Comparison of ENCODE assay signal across 22 cellular contexts in genomic region chr14:100088226-100088625, GRCh38. TPM values are rescaled to one million over a fixed set of nuclear protein-coding genes. Genes with fewer than 3 reads are reported as not detected.
DNase-seq lines count a peak whose midpoint lies in the region; ATAC-seq and TF ChIP-seq lines count a peak whose summit lies in the region.
"Had no signal": no experiment of that assay in that cellular context is flagged by ENCODE, and none has a peak within 500 bp of the region (broad histone marks: within the 10 kb centered on the region; RNA-seq: fewer than 3 reads in every experiment).

No MANE protein-coding gene starts in this region.

- H3K9me3 Mint-ChIP-seq in activated naive CD4-positive, alpha-beta T cell treated with anti-CD3 and anti-CD28 coated beads for 36 hours = no peaks in the 10 kb centered on the region
- H3K9me3 Mint-ChIP-seq in activated naive CD8-positive, alpha-beta T cell treated with anti-CD3 and anti-CD28 coated beads for 36 hours = peaks cover 5% of the 10 kb centered on the region
- no peaks in the 10 kb centered on the region for H3K9me3 Mint-ChIP-seq in stimulated activated memory B cell treated with anti-CD40 and anti-IgM and Interleukin-4, amounts not matched to agents 10 μg/mL and 1 μg/mL and 100 μg/mL, for 72 hours
- H3K9me3 Mint-ChIP-seq: dendritic cell treated with granulocyte-macrophage colony-stimulating factor and Interleukin-4, amounts not matched to agents 40 ng/mL and 50 ng/mL, for 4 days; naive B cell had no signal

- DNase-seq in activated naive CD4-positive, alpha-beta T cell treated with anti-CD3 and anti-CD28 coated beads for 36 hours = peak; percentile 64
- DNase-seq in activated naive CD4-positive, alpha-beta T cell treated with anti-CD3 and anti-CD28 coated beads, Interleukin-2, amount 50 U/mL, for 16 hours = no peak
- no peak for DNase-seq in activated naive CD8-positive, alpha-beta T cell treated with anti-CD3 and anti-CD28 coated beads for 36 hours
- DNase-seq in NCI-H187 treated with DMSO at 0.1 percent for 48 hours (lab: John Stamatoyannopoulos, UW) (no peak), gastrocnemius medialis (no peak)
- DNase-seq: aorta; hypothalamus; left ventricle myocardium inferior; naive B cell; NCI-H1092 treated with DMSO at 0.1 percent for 48 hours; NCI-H2029; NCI-H226; NCI-H748 treated with DMSO at 0.1 percent for 48 hours; stimulated activated CD4-positive, alpha-beta T cell treated with anti-CD3 and anti-CD28 coated beads, Interleukin-2, amount 100 ng/mL, for 48 hours; stimulated activated naive CD4-positive, alpha-beta T cell treated with Interleukin-2 at 50 U/mL for 16 hours; thyroid gland had no signal

- no peak overlapping the region for H3K4me3 Mint-ChIP-seq in activated naive CD4-positive, alpha-beta T cell treated with anti-CD3 and anti-CD28 coated beads for 36 hours
- H3K4me3 Mint-ChIP-seq in activated naive CD8-positive, alpha-beta T cell treated with anti-CD3 and anti-CD28 coated beads for 36 hours = no peak overlapping the region
- H3K4me3 Mint-ChIP-seq in stimulated activated memory B cell treated with anti-CD40 and anti-IgM and Interleukin-4, amounts not matched to agents 10 μg/mL and 1 μg/mL and 100 μg/mL, for 72 hours = no peak overlapping the region
- H3K4me3 Mint-ChIP-seq: dendritic cell treated with granulocyte-macrophage colony-stimulating factor and Interleukin-4, amounts not matched to agents 40 ng/mL and 50 ng/mL, for 4 days; naive B cell had no signal

- no peaks in the 10 kb centered on the region for H3K27me3 ChIP-seq in gastrocnemius medialis
- H3K27me3 ChIP-seq: cardiac muscle cell, gastroesophageal sphincter, SJSA1, thyroid gland had no signal

- peaks cover 59% of the 10 kb centered on the region for H3K36me3 Mint-ChIP-seq in activated naive CD4-positive, alpha-beta T cell treated with anti-CD3 and anti-CD28 coated beads for 36 hours (ENCODE audit: low read depth)
- H3K36me3 Mint-ChIP-seq in activated naive CD8-positive, alpha-beta T cell treated with anti-CD3 and anti-CD28 coated beads for 36 hours = peaks cover 84% of the 10 kb centered on the region
- peaks cover 59% of the 10 kb centered on the region for H3K36me3 Mint-ChIP-seq in stimulated activated memory B cell treated with anti-CD40 and anti-IgM and Interleukin-4, amounts not matched to agents 10 μg/mL and 1 μg/mL and 100 μg/mL, for 72 hours

- in situ Hi-C loops in gastrocnemius medialis (cut with MboI; ENCODE audit: low sequenced_read_pairs in 4 of 4) = no loop called here

- peaks cover 100% of the 10 kb centered on the region for H3K36me3 ChIP-seq in KOPT-K1 (ENCODE audit: insufficient read depth, low read length)
- no peaks in the 10 kb centered on the region for H3K36me3 ChIP-seq in gastrocnemius medialis
- H3K36me3 ChIP-seq: SJSA1, thyroid gland had no signal

- no peak for TF ChIP-seq CTCF in gastrocnemius medialis (IDR thresholded peaks at IDR 0.05 in 4 of 5, conservative IDR thresholded peaks at IDR 0.05 in 1 of 5)

- no peak overlapping the region for H3K4me3 ChIP-seq in gastrocnemius medialis
- H3K4me3 ChIP-seq: cardiac muscle cell, gastroesophageal sphincter, left ventricle myocardium inferior, SJSA1, thyroid gland had no signal

- H3K27ac ChIP-seq in KOPT-K1 (ENCODE audit: low read depth, low read length, poor library complexity, severe bottlenecking) = peak overlapping the region; percentile 39
- H3K27ac ChIP-seq in gastrocnemius medialis = no peak overlapping the region
- H3K27ac ChIP-seq: cardiac muscle cell, gastroesophageal sphincter, left ventricle myocardium inferior, SJSA1, thyroid gland had no signal

- ATAC-seq in stimulated activated memory B cell treated with anti-CD40 and anti-IgM and Interleukin-4, amounts not matched to agents 10 μg/mL and 1 μg/mL and 100 μg/mL, for 72 hours = no peak
- ATAC-seq in gastrocnemius medialis = no peak
- ATAC-seq: gastroesophageal sphincter had no signal

- peaks cover 93% of the 10 kb centered on the region for H3K4me1 Mint-ChIP-seq in activated naive CD4-positive, alpha-beta T cell treated with anti-CD3 and anti-CD28 coated beads for 36 hours (ENCODE audit: low read depth)
- peaks cover 86% of the 10 kb centered on the region for H3K4me1 Mint-ChIP-seq in activated naive CD8-positive, alpha-beta T cell treated with anti-CD3 and anti-CD28 coated beads for 36 hours
- peaks cover 33% of the 10 kb centered on the region for H3K4me1 Mint-ChIP-seq in stimulated activated memory B cell treated with anti-CD40 and anti-IgM and Interleukin-4, amounts not matched to agents 10 μg/mL and 1 μg/mL and 100 μg/mL, for 72 hours

- H3K9me3 ChIP-seq in KOPT-K1 (ENCODE audit: insufficient read depth, low read length, poor library complexity, severe bottlenecking) = no peaks in the 10 kb centered on the region
- no peaks in the 10 kb centered on the region for H3K9me3 ChIP-seq in gastrocnemius medialis
- H3K9me3 ChIP-seq: gastroesophageal sphincter, left ventricle myocardium inferior, SJSA1, thyroid gland had no signal

- CTCF ChIA-PET in activated naive CD4-positive, alpha-beta T cell treated with anti-CD3 and anti-CD28 coated beads for 36 hours (lab: Charles Lee) = interaction anchor here (25.5 to 34.6 kb wide), 2 partner anchors 8 to 12 kb away, joined by 932 read pairs; partner anchors contain the start of gene EVL

- intact Hi-C loops in activated naive CD4-positive, alpha-beta T cell treated with anti-CD3 and anti-CD28 coated beads for 36 hours (cut with micrococcal nuclease) = no loop called here
- intact Hi-C loops in gastrocnemius medialis (cut with DNase I; ENCODE audit: low total_unique reads) = no loop called here

- no peaks in the 10 kb centered on the region for H3K4me1 ChIP-seq in gastrocnemius medialis
- H3K4me1 ChIP-seq: gastroesophageal sphincter, left ventricle myocardium inferior, SJSA1, thyroid gland had no signal

- H3K27ac Mint-ChIP-seq in activated naive CD4-positive, alpha-beta T cell treated with anti-CD3 and anti-CD28 coated beads for 36 hours = peak overlapping the region; percentile 75
- peak overlapping the region; percentile 75 for H3K27ac Mint-ChIP-seq in activated naive CD8-positive, alpha-beta T cell treated with anti-CD3 and anti-CD28 coated beads for 36 hours
- peak overlapping the region; percentile 4 for H3K27ac Mint-ChIP-seq in stimulated activated memory B cell treated with anti-CD40 and anti-IgM and Interleukin-4, amounts not matched to agents 10 μg/mL and 1 μg/mL and 100 μg/mL, for 72 hours

- no peak for TF ChIP-seq POLR2A in gastrocnemius medialis (IDR thresholded peaks at IDR 0.05)

- no peaks in the 10 kb centered on the region for H3K27me3 Mint-ChIP-seq in activated naive CD4-positive, alpha-beta T cell treated with anti-CD3 and anti-CD28 coated beads for 36 hours (ENCODE audit: low read depth)
- H3K27me3 Mint-ChIP-seq in activated naive CD8-positive, alpha-beta T cell treated with anti-CD3 and anti-CD28 coated beads for 36 hours = no peaks in the 10 kb centered on the region
- no peaks in the 10 kb centered on the region for H3K27me3 Mint-ChIP-seq in stimulated activated memory B cell treated with anti-CD40 and anti-IgM and Interleukin-4, amounts not matched to agents 10 μg/mL and 1 μg/mL and 100 μg/mL, for 72 hours
- H3K27me3 Mint-ChIP-seq: dendritic cell treated with granulocyte-macrophage colony-stimulating factor and Interleukin-4, amounts not matched to agents 40 ng/mL and 50 ng/mL, for 4 days; naive B cell had no signal

RNA-seq across cellular contexts. Expression of gene EVL, which starts 23.0 kb away (rescaled TPM):
- 100 to 1,000 TPM; 173 to 175 TPM for total RNA-seq in activated naive CD4-positive, alpha-beta T cell treated with anti-CD3 and anti-CD28 coated beads for 36 hours
- total RNA-seq in activated naive CD8-positive, alpha-beta T cell treated with anti-CD3 and anti-CD28 coated beads for 36 hours = 100 to 1,000 TPM; 225 to 236 TPM
- total RNA-seq in gastrocnemius medialis = 10 to 100 TPM in 1 of 4 donors, 1 to 10 TPM in 3; 5.8 to 14.3 (median 9.5) TPM

Comparison
In these comparisons a context has a peak if more than half of its experiments do, and no peak if none do; other contexts are left out.
1. H3K27ac Mint-ChIP-seq: peak in every context shown above with its lines; median percentile 75 in activated naive CD4-positive, alpha-beta T cell treated with anti-CD3 and anti-CD28 coated beads for 36 hours; 75 in activated naive CD8-positive, alpha-beta T cell treated with anti-CD3 and anti-CD28 coated beads for 36 hours; 4 in stimulated activated memory B cell treated with anti-CD40 and anti-IgM and Interleukin-4, amounts not matched to agents 10 μg/mL and 1 μg/mL and 100 μg/mL, for 72 hours.
2. RNA of gene EVL, which starts 23.0 kb away (total RNA-seq): 225 to 236 TPM in activated naive CD8-positive, alpha-beta T cell treated with anti-CD3 and anti-CD28 coated beads for 36 hours and 173 to 175 TPM in activated naive CD4-positive, alpha-beta T cell treated with anti-CD3 and anti-CD28 coated beads for 36 hours; 5.8 to 14.3 TPM in gastrocnemius medialis; every median in the first group is over 10 times any median in the second.